In the genomic region with DNA sequence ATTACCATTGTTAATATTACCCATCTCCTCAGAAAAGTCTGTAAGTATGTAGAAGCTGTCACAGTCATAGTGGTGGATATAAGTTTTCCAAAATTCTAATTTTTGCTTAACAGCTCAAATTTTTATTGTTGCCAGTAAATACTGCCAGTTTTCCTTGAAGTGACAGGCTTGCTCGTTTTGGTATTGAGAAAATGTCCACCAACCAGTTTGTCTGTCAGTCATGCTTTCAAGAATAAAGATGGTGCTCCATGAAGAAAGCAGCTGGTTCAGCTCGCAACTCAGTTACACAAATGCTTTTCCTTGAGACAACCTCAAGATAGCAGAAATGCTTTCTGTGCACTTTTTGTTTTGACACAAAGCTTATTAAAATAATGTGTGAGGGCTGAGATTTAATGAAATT, we compare ENCODE assay signal across 39 cellular contexts.
"Had no signal": no experiment of that assay in that cellular context is flagged by ENCODE, and none has a peak within 500 bp of the region (broad histone marks: within the 10 kb centered on the region; RNA-seq: fewer than 3 reads in every experiment).

No MANE protein-coding gene starts in this region.

- H3K36me3 ChIP-seq: adrenal gland, ascending aorta, brain microvascular endothelial cell, breast epithelium, cardiac muscle cell had no signal

- DNase-seq: activated effector memory CD4-positive, alpha-beta T cell treated with anti-CD3 and anti-CD28 coated beads, Interleukin-2, amount 50 U/mL, for 16 hours; activated effector memory CD4-positive, alpha-beta T cell treated with Interleukin-2 at 50 U/mL for 16 hours; activated gamma-delta T cell; activated gamma-delta T cell treated with Interleukin-2 at 50 U/mL for 16 hours; activated naive CD4-positive, alpha-beta T cell; activated naive CD4-positive, alpha-beta T cell treated with anti-CD3 and anti-CD28 coated beads for 36 hours; activated naive CD4-positive, alpha-beta T cell treated with anti-CD3 and anti-CD28 coated beads, Interleukin-2, amount 10 ng/mL, durations not matched to agents 7 days and 5 days; activated naive CD4-positive, alpha-beta T cell treated with anti-CD3 and anti-CD28 coated beads, Interleukin-2, amount 50 U/mL, for 16 hours; activated naive CD4-positive, alpha-beta T cell treated with Interleukin-2 at 50 U/mL for 16 hours; activated naive CD8-positive, alpha-beta T cell treated with anti-CD3 and anti-CD28 coated beads for 36 hours; activated naive CD8-positive, alpha-beta T cell treated with anti-CD3 and anti-CD28 coated beads, Interleukin-2, amount 10 ng/mL, durations not matched to agents 7 days and 5 days; activated naive CD8-positive, alpha-beta T cell treated with anti-CD3 and anti-CD28 coated beads, Interleukin-2, amount 50 U/mL, for 24 hours; activated T-cell treated with anti-CD3 and anti-CD28 coated beads, Interleukin-2, amount 50 U/mL, for 1 hour; activated T-cell treated with anti-CD3 and anti-CD28 coated beads, Interleukin-2, amount 50 U/mL, for 24 hours; activated T-cell treated with anti-CD3 and anti-CD28 coated beads, Interleukin-2, amount 50 U/mL, for 4 hours; activated T-cell treated with anti-CD3 and anti-CD28 coated beads, Interleukin-2, amount 50 U/mL, for 48 hours; activated T-cell treated with anti-CD3 and anti-CD28 coated beads, Interleukin-2, amount 50 U/mL, for 72 hours; adrenal gland; amniotic stem cell; amygdala; aorta; body of pancreas; brain microvascular endothelial cell; caudate nucleus; central memory CD4-positive, alpha-beta T cell; cerebellar nuclear complex had no signal

- H3K4me3 ChIP-seq: adrenal gland, ascending aorta, body of pancreas, breast epithelium, cardiac muscle cell had no signal

- H3K4me1 Mint-ChIP-seq: activated naive CD4-positive, alpha-beta T cell treated with anti-CD3 and anti-CD28 coated beads, Interleukin-2, amount 10 ng/mL, durations not matched to agents 7 days and 5 days; activated naive CD4-positive, alpha-beta T cell treated with anti-CD3 and anti-CD28 coated beads, Interleukin-2, amount 50 U/mL, for 24 hours; activated naive CD8-positive, alpha-beta T cell treated with anti-CD3 and anti-CD28 coated beads for 36 hours; activated naive CD8-positive, alpha-beta T cell treated with anti-CD3 and anti-CD28 coated beads, Interleukin-2, amount 10 ng/mL, durations not matched to agents 7 days and 5 days; activated naive CD8-positive, alpha-beta T cell treated with anti-CD3 and anti-CD28 coated beads, Interleukin-2, amount 50 U/mL, for 24 hours; activated T-helper 17 cell treated with anti-CD3 and anti-CD28 coated beads, Interleukin-2, amount 50 U/mL, for 72 hours; central memory CD8-positive, alpha-beta T cell had no signal

- ATAC-seq: activated naive CD4-positive, alpha-beta T cell treated with anti-CD3 and anti-CD28 coated beads, Interleukin-2, amount 50 U/mL, for 72 hours; activated naive CD8-positive, alpha-beta T cell treated with anti-CD3 and anti-CD28 coated beads, Interleukin-2, amount 50 U/mL, for 24 hours; activated T-cell treated with anti-CD3 and anti-CD28 coated beads, Interleukin-2, amount 50 U/mL, for 4 hours; activated T-cell treated with anti-CD3 and anti-CD28 coated beads, Interleukin-2, amount 50 U/mL, for 72 hours; activated T-helper 17 cell treated with anti-CD3 and anti-CD28 coated beads, Interleukin-2, amount 50 U/mL, for 72 hours; body of pancreas had no signal

- H3K9me3 ChIP-seq: adrenal gland, ascending aorta, body of pancreas, breast epithelium had no signal

- H3K4me1 ChIP-seq: adrenal gland, ascending aorta, body of pancreas, breast epithelium had no signal

- H3K27ac Mint-ChIP-seq: activated naive CD4-positive, alpha-beta T cell treated with anti-CD3 and anti-CD28 coated beads for 36 hours; activated naive CD4-positive, alpha-beta T cell treated with anti-CD3 and anti-CD28 coated beads, Interleukin-2, amount 10 ng/mL, durations not matched to agents 7 days and 5 days; activated naive CD4-positive, alpha-beta T cell treated with anti-CD3 and anti-CD28 coated beads, Interleukin-2, amount 50 U/mL, for 24 hours; activated naive CD4-positive, alpha-beta T cell treated with anti-CD3 and anti-CD28 coated beads, Interleukin-2, amount 50 U/mL, for 72 hours; activated naive CD8-positive, alpha-beta T cell; activated naive CD8-positive, alpha-beta T cell treated with anti-CD3 and anti-CD28 coated beads for 36 hours; activated naive CD8-positive, alpha-beta T cell treated with anti-CD3 and anti-CD28 coated beads, Interleukin-2, amount 10 ng/mL, durations not matched to agents 7 days and 5 days; activated naive CD8-positive, alpha-beta T cell treated with anti-CD3 and anti-CD28 coated beads, Interleukin-2, amount 50 U/mL, for 24 hours; activated T-cell treated with anti-CD3 and anti-CD28 coated beads, Interleukin-2, amount 50 U/mL, for 24 hours; activated T-cell treated with anti-CD3 and anti-CD28 coated beads, Interleukin-2, amount 50 U/mL, for 72 hours; activated T-helper 1 cell treated with anti-CD3 and anti-CD28 coated beads, Interleukin-12 subunit alpha, Interleukin-12 subunit beta, Interleukin-2, Interleukin-4 antibody, amounts not matched to agents 30 ng/mL and 10 ng/mL and 1 ng/mL, durations not matched to agents 14 hours and 24 hours and 36 hours; activated T-helper 17 cell treated with anti-CD3 and anti-CD28 coated beads, Interleukin-2, amount 50 U/mL, for 72 hours; activated T-helper 2 cell treated with anti-CD3 and anti-CD28 coated beads, Interferon-gamma antibody, Interleukin-2, Interleukin-4, amounts not matched to agents 10 μg/mL and 5 μg/mL and 100 μg/mL, durations not matched to agents 14 hours and 24 hours and 36 hours had no signal

- H3K9me3 Mint-ChIP-seq: activated naive CD4-positive, alpha-beta T cell treated with anti-CD3 and anti-CD28 coated beads for 36 hours; activated naive CD4-positive, alpha-beta T cell treated with anti-CD3 and anti-CD28 coated beads, Interleukin-2, amount 10 ng/mL, durations not matched to agents 7 days and 5 days; activated naive CD4-positive, alpha-beta T cell treated with anti-CD3 and anti-CD28 coated beads, Interleukin-2, amount 50 U/mL, for 24 hours; activated naive CD4-positive, alpha-beta T cell treated with anti-CD3 and anti-CD28 coated beads, Interleukin-2, amount 50 U/mL, for 72 hours; activated naive CD8-positive, alpha-beta T cell treated with anti-CD3 and anti-CD28 coated beads for 36 hours; activated naive CD8-positive, alpha-beta T cell treated with anti-CD3 and anti-CD28 coated beads, Interleukin-2, amount 10 ng/mL, durations not matched to agents 7 days and 5 days; activated naive CD8-positive, alpha-beta T cell treated with anti-CD3 and anti-CD28 coated beads, Interleukin-2, amount 50 U/mL, for 24 hours; activated T-cell treated with anti-CD3 and anti-CD28 coated beads, Interleukin-2, amount 50 U/mL, for 24 hours; activated T-cell treated with anti-CD3 and anti-CD28 coated beads, Interleukin-2, amount 50 U/mL, for 4 hours; activated T-cell treated with anti-CD3 and anti-CD28 coated beads, Interleukin-2, amount 50 U/mL, for 72 hours; activated T-helper 1 cell treated with anti-CD3 and anti-CD28 coated beads, Interleukin-12 subunit alpha, Interleukin-12 subunit beta, Interleukin-2, Interleukin-4 antibody, amounts not matched to agents 30 ng/mL and 10 ng/mL and 1 ng/mL, durations not matched to agents 14 hours and 24 hours and 36 hours; activated T-helper 17 cell treated with anti-CD3 and anti-CD28 coated beads, Interleukin-2, amount 50 U/mL, for 72 hours; activated T-helper 2 cell treated with anti-CD3 and anti-CD28 coated beads, Interferon-gamma antibody, Interleukin-2, Interleukin-4, amounts not matched to agents 10 μg/mL and 5 μg/mL and 100 μg/mL, durations not matched to agents 14 hours and 24 hours and 36 hours; central memory CD8-positive, alpha-beta T cell had no signal

- H3K36me3 Mint-ChIP-seq: activated naive CD4-positive, alpha-beta T cell treated with anti-CD3 and anti-CD28 coated beads, Interleukin-2, amount 10 ng/mL, durations not matched to agents 7 days and 5 days; activated naive CD4-positive, alpha-beta T cell treated with anti-CD3 and anti-CD28 coated beads, Interleukin-2, amount 50 U/mL, for 24 hours; activated naive CD4-positive, alpha-beta T cell treated with anti-CD3 and anti-CD28 coated beads, Interleukin-2, amount 50 U/mL, for 72 hours; activated naive CD8-positive, alpha-beta T cell; activated naive CD8-positive, alpha-beta T cell treated with anti-CD3 and anti-CD28 coated beads for 36 hours; activated naive CD8-positive, alpha-beta T cell treated with anti-CD3 and anti-CD28 coated beads, Interleukin-2, amount 10 ng/mL, durations not matched to agents 7 days and 5 days; brain had no signal

- H3K27me3 ChIP-seq: adrenal gland, ascending aorta, body of pancreas, brain microvascular endothelial cell, breast epithelium, cardiac muscle cell had no signal

- H3K4me3 Mint-ChIP-seq: activated naive CD4-positive, alpha-beta T cell treated with anti-CD3 and anti-CD28 coated beads for 36 hours; activated naive CD4-positive, alpha-beta T cell treated with anti-CD3 and anti-CD28 coated beads, Interleukin-2, amount 10 ng/mL, durations not matched to agents 7 days and 5 days; activated naive CD4-positive, alpha-beta T cell treated with anti-CD3 and anti-CD28 coated beads, Interleukin-2, amount 50 U/mL, for 24 hours; activated naive CD8-positive, alpha-beta T cell; activated naive CD8-positive, alpha-beta T cell treated with anti-CD3 and anti-CD28 coated beads for 36 hours; activated naive CD8-positive, alpha-beta T cell treated with anti-CD3 and anti-CD28 coated beads, Interleukin-2, amount 10 ng/mL, durations not matched to agents 7 days and 5 days; activated naive CD8-positive, alpha-beta T cell treated with anti-CD3 and anti-CD28 coated beads, Interleukin-2, amount 50 U/mL, for 24 hours; activated T-cell treated with anti-CD3 and anti-CD28 coated beads, Interleukin-2, amount 50 U/mL, for 24 hours; activated T-cell treated with anti-CD3 and anti-CD28 coated beads, Interleukin-2, amount 50 U/mL, for 4 hours; activated T-cell treated with anti-CD3 and anti-CD28 coated beads, Interleukin-2, amount 50 U/mL, for 72 hours; activated T-helper 1 cell treated with anti-CD3 and anti-CD28 coated beads, Interleukin-12 subunit alpha, Interleukin-12 subunit beta, Interleukin-2, Interleukin-4 antibody, amounts not matched to agents 30 ng/mL and 10 ng/mL and 1 ng/mL, durations not matched to agents 14 hours and 24 hours and 36 hours; activated T-helper 17 cell treated with anti-CD3 and anti-CD28 coated beads, Interleukin-2, amount 50 U/mL, for 72 hours; central memory CD8-positive, alpha-beta T cell had no signal

- H3K27ac ChIP-seq: adrenal gland, ascending aorta, body of pancreas, brain microvascular endothelial cell, breast epithelium, cardiac muscle cell had no signal

- H3K27me3 Mint-ChIP-seq: activated T-cell treated with anti-CD3 and anti-CD28 coated beads, Interleukin-2, amount 50 U/mL, for 24 hours had no signal

- FAIRE-seq: astrocyte, bronchial epithelial cell had no signal
